9 cellular contexts compared by ENCODE assay signal in genomic region chr2:69309336-69310048, GRCh38.
DNase-seq lines count a peak whose midpoint lies in the region; ATAC-seq, FAIRE-seq and TF ChIP-seq lines count a peak whose summit lies in the region.
"Had no signal": no experiment of that assay in that cellular context is flagged by ENCODE, and none has a peak within 500 bp of the region (broad histone marks: within the 10 kb centered on the region; RNA-seq: fewer than 3 reads in every experiment).

No MANE protein-coding gene starts in this region.

- H3K4me1 ChIP-seq in HAP-1 (peaks cover 10% of the 10 kb centered on the region), heart right ventricle (peaks cover 3 to 48% (median 33%) of the 10 kb centered on the region in 9 donors), small intestine (ENCODE audit: control insufficient read depth in 2 of 2, insufficient read depth in 1 of 2, low read depth in 1 of 2, low read length in 1 of 2) (peaks cover 0 to 15% of the 10 kb centered on the region in 2 donors), MM.1S (ENCODE audit: low read length) (no peaks in the 10 kb centered on the region)

- H3K27ac ChIP-seq in heart right ventricle (peak overlapping the region; percentile 29 to 90 (median 63)), small intestine (ENCODE audit: low read depth in 1 of 2, low read length in 1 of 2) (peak overlapping the region in 1 of 2 donors; percentile 88), MM.1S (ENCODE audit: low read length) (no peak overlapping the region)

- no peak overlapping the region for H3K4me3 ChIP-seq in HAP-1
- H3K4me3 ChIP-seq in heart right ventricle, result no peak overlapping the region
- peak overlapping the region in 1 of 2 donors; percentile 5 for H3K4me3 ChIP-seq in small intestine (ENCODE audit: low read depth in 1 of 2, low read length in 2 of 2)
- no peak overlapping the region for H3K4me3 ChIP-seq in MM.1S (ENCODE audit: low read length)

- 46 to 47% methylated on average over 8 of the region's 8 CpGs for WGBS in heart right ventricle, 2 donors
- WGBS in small intestine, 3 donors, result 26 to 27% (median 27%) methylated on average over 8 of the region's 8 CpGs

- no peak overlapping the region for H3K4me2 ChIP-seq in MM.1S (ENCODE audit: low read depth, low read length)

- H3K27me3 ChIP-seq in HAP-1 (ENCODE audit: low read depth) (no peaks in the 10 kb centered on the region), heart right ventricle (peaks cover 0 to 22% (median 8%) of the 10 kb centered on the region in 7 donors), small intestine (ENCODE audit: control insufficient read depth in 2 of 2, insufficient read depth in 2 of 2, low read length in 2 of 2) (peaks cover 0 to 6% of the 10 kb centered on the region in 2 donors), MM.1S (replicated peaks; ENCODE audit: insufficient read depth, low read length) (peaks cover 11% of the 10 kb centered on the region)

- H3K9me2 ChIP-seq in MM.1S (replicated peaks; ENCODE audit: insufficient read depth, low read length), result no peaks in the 10 kb centered on the region

- in situ Hi-C loops in HAP-1 (cut with MboI; ENCODE audit: low sequenced_read_pairs), result loop anchor here (5.0 to 25.0 kb wide), 2 partner anchors 297 to 847 kb away; partner anchors contain the start of genes ANTXR1, APLF and FBXO48

- no peak for TF ChIP-seq CTCF in heart right ventricle (IDR thresholded peaks at IDR 0.05)
- no peak for TF ChIP-seq CTCF in MM.1S (IDR thresholded peaks at IDR 0.05; ENCODE audit: low read length)

- H2AFZ ChIP-seq in MM.1S (ENCODE audit: low read length), result no peak overlapping the region

- DNase-seq in HAP-1 (ENCODE audit: low spot score in 2 of 2), result peak; percentile 19 to 57
- peak; percentile 33 to 61 for DNase-seq in heart right ventricle
- DNase-seq in small intestine, result peak; percentile 56
- DNase-seq in GF-D8 (lab: John Stamatoyannopoulos, UW), result no peak
- no peak for DNase-seq in activated CD4-positive, CD25-positive, alpha-beta regulatory T cell (lab: John Stamatoyannopoulos, UW)
- no peak for DNase-seq in MM.1S
- DNase-seq in RCC 7860 (ENCODE audit: low spot score), result no peak
- DNase-seq: glutamatergic neuron had no signal

- peak; percentile 7; the same call in 2 of the 3 replicates for ATAC-seq in SK-N-SH treated with all-trans-retinoic acid at 6 μM for 48 hours
- ATAC-seq in heart right ventricle, result peak in 7 of 8 donors; percentile 3 to 31 (median 21)

- no peaks in the 10 kb centered on the region for H4K20me1 ChIP-seq in MM.1S (ENCODE audit: insufficient read depth, low read length)

- no peaks in the 10 kb centered on the region for H3K79me2 ChIP-seq in MM.1S (ENCODE audit: low read length)

- H3K9ac ChIP-seq in MM.1S (ENCODE audit: low read length), result no peak overlapping the region

- H3F3A ChIP-seq in MM.1S (ENCODE audit: insufficient read depth, low read length), result no peaks in the 10 kb centered on the region

- FAIRE-seq in small intestine (lab: Jason Lieb, UNC), result no peak
- no peak for FAIRE-seq in RCC 7860 (lab: Jason Lieb, UNC)

- H3K36me3 ChIP-seq in HAP-1 (replicated peaks), result no peaks in the 10 kb centered on the region
- peaks cover 0 to 6% (median 0%) of the 10 kb centered on the region in 9 donors for H3K36me3 ChIP-seq in heart right ventricle
- no peaks in the 10 kb centered on the region for H3K36me3 ChIP-seq in small intestine (ENCODE audit: control insufficient read depth in 2 of 2, insufficient read depth in 2 of 2, low read length in 2 of 2)
- H3K36me3 ChIP-seq in MM.1S (replicated peaks; ENCODE audit: insufficient read depth, low read length), result no peaks in the 10 kb centered on the region

- intact Hi-C loops in heart right ventricle (cut with DNase I), result loop anchor here (5.0 to 10.0 kb wide), 7 partner anchors 95 to 367 kb away; partner anchors contain the start of gene ANTXR1 (in 4 of the 10)

- no peaks in the 10 kb centered on the region for H3K9me3 ChIP-seq in HAP-1
- H3K9me3 ChIP-seq in heart right ventricle, result peaks cover 0 to 11% (median 4%) of the 10 kb centered on the region in 11 donors
- no peaks in the 10 kb centered on the region for H3K9me3 ChIP-seq in small intestine (ENCODE audit: control insufficient read depth, low read depth)
- H3K9me3 ChIP-seq in MM.1S (replicated peaks; ENCODE audit: insufficient read depth, low read length), result no peaks in the 10 kb centered on the region

TF ChIP-seq in SK-N-SH treated with all-trans-retinoic acid at 6 μM for 48 hours, 23 proteins besides CTCF, POLR2A, EP300 and RAD21:
- no peak for TF ChIP-seq PPARA (CRISPR knock-in tag; IDR thresholded peaks at IDR 0.05; ENCODE audit: borderline replicate concordance)
- TF ChIP-seq ZNF565 (CRISPR knock-in tag; conservative IDR thresholded peaks at IDR 0.05; ENCODE audit: low read depth), result no peak
- no peak for TF ChIP-seq ZNF8 (CRISPR knock-in tag; IDR thresholded peaks at IDR 0.05)
- TF ChIP-seq RARB (CRISPR knock-in tag; IDR thresholded peaks at IDR 0.05), result no peak
- no peak for TF ChIP-seq SNAI2 (CRISPR knock-in tag; IDR thresholded peaks at IDR 0.05)
- no peak for TF ChIP-seq ZFP30 (CRISPR knock-in tag; IDR thresholded peaks at IDR 0.05)

Comparison
In these comparisons a context has a peak if more than half of its experiments do, and no peak if none do; other contexts are left out.
1. DNase-seq: peak in HAP-1 (2 of 2), heart right ventricle (2 of 2) and small intestine (single experiment); none in GF-D8 (single experiment), activated CD4-positive, CD25-positive, alpha-beta regulatory T cell (0 of 4), MM.1S (single experiment) and RCC 7860 (single experiment).